1 cellular context compared by ENCODE assay signal in genomic region chr10:71745659-71746250, GRCh38.
TF ChIP-seq lines count a peak whose summit lies in the region.

No MANE protein-coding gene starts in this region.

TF ChIP-seq in K562, 482 proteins besides CTCF, POLR2A, EP300 and RAD21 (continued from another document):
- TF ChIP-seq TFE3 (CRISPR knock-in tag; IDR thresholded peaks at IDR 0.05): no peak
- TF ChIP-seq ESRRB (CRISPR knock-in tag; IDR thresholded peaks at IDR 0.05; ENCODE audit: borderline replicate concordance): no peak
- no peak for TF ChIP-seq HIVEP1 (CRISPR knock-in tag; IDR thresholded peaks at IDR 0.05)
- no peak for TF ChIP-seq U2AF1 (optimal IDR thresholded peaks at IDR 0.05; ENCODE audit: low read depth, low read length)
- TF ChIP-seq SMAD3 (CRISPR knock-in tag; conservative IDR thresholded peaks at IDR 0.05): 0 out of 2 replicates have a peak, but pooled peaks have one; percentile 10
- no peak for TF ChIP-seq GMEB1 (CRISPR knock-in tag; IDR thresholded peaks at IDR 0.05)
- TF ChIP-seq GTF2E2 (tag; IDR thresholded peaks at IDR 0.05): 0 out of 2 replicates have a peak, but pooled peaks have one; percentile 51
- TF ChIP-seq ZBTB7A (IDR thresholded peaks at IDR 0.05; ENCODE audit: borderline replicate concordance, control insufficient read depth, low read depth, low read length): no peak
- no peak for TF ChIP-seq MCM5 (IDR thresholded peaks at IDR 0.05; ENCODE audit: low read depth)
- peak; percentile 19; the same call in 1 of the 2 replicates for TF ChIP-seq NFXL1 (CRISPR knock-in tag; IDR thresholded peaks at IDR 0.05)
- TF ChIP-seq RBM39 (optimal IDR thresholded peaks at IDR 0.05; ENCODE audit: low read depth, low read length): peak; percentile 56
- no peak for TF ChIP-seq ZFP36 (IDR thresholded peaks at IDR 0.05; ENCODE audit: low read depth, low read length, partially characterized antibody)
- TF ChIP-seq ZKSCAN8 (CRISPR knock-in tag; IDR thresholded peaks at IDR 0.05): no peak
- TF ChIP-seq CHCHD3 (CRISPR knock-in tag; IDR thresholded peaks at IDR 0.05): no peak
- TF ChIP-seq KLF16 (IDR thresholded peaks at IDR 0.05): no peak
- peak; percentile 66; the same call in 1 of the 2 replicates for TF ChIP-seq ZNF24 (IDR thresholded peaks at IDR 0.05)
- no peak for TF ChIP-seq HCFC1 (IDR thresholded peaks at IDR 0.05; ENCODE audit: low read depth, low read length)
- no peak for TF ChIP-seq MGA (IDR thresholded peaks at IDR 0.05)
- TF ChIP-seq ATF7 (IDR thresholded peaks at IDR 0.05): no peak
- TF ChIP-seq PKNOX1 (IDR thresholded peaks at IDR 0.05): no peak
- TF ChIP-seq NCOA6 (IDR thresholded peaks at IDR 0.05): no peak
- no peak for TF ChIP-seq GATAD2A (IDR thresholded peaks at IDR 0.05)
- peak; percentile 5; the same call in 1 of the 2 replicates for TF ChIP-seq BACH1 (tag; IDR thresholded peaks at IDR 0.05)
- 0 out of 2 replicates have a peak, but pooled peaks have one; percentile 7 for TF ChIP-seq ZNF197 (CRISPR knock-in tag; IDR thresholded peaks at IDR 0.05; ENCODE audit: low read depth)
- no peak for TF ChIP-seq SUPT5H (IDR thresholded peaks at IDR 0.05)
- no peak for TF ChIP-seq FIP1L1 (IDR thresholded peaks at IDR 0.05; ENCODE audit: low read depth, low read length, poor library complexity, severe bottlenecking)
- TF ChIP-seq ZNF316 (IDR thresholded peaks at IDR 0.05): peak; percentile 19
- TF ChIP-seq ELF2 (CRISPR knock-in tag; IDR thresholded peaks at IDR 0.05): 0 out of 2 replicates have a peak, but pooled peaks have one; percentile 20
- no peak for TF ChIP-seq BCOR (IDR thresholded peaks at IDR 0.05)
- no peak for TF ChIP-seq CEBPZ (IDR thresholded peaks at IDR 0.05; ENCODE audit: borderline replicate concordance, low read depth, low read length)
- 0 out of 2 replicates have a peak, but pooled peaks have one; percentile 8 for TF ChIP-seq CAMTA2 (CRISPR knock-in tag; conservative IDR thresholded peaks at IDR 0.05)
TF ChIP-seq in K562: peak in this region for 10.
